In genomic region chr22:19664951-19665783, GRCh38 we compare ENCODE assay signal across 22 cellular contexts. TPM values are rescaled to one million over a fixed set of nuclear protein-coding genes. Genes with fewer than 3 reads are reported as not detected.
"Had no signal": no experiment of that assay in that cellular context is flagged by ENCODE, and none has a peak within 500 bp of the region (broad histone marks: within the 10 kb centered on the region; RNA-seq: fewer than 3 reads in every experiment).

No MANE protein-coding gene starts in this region.

- H3K9me3 Mint-ChIP-seq: activated B cell treated with CpG ODN at 0.5 μM for 24 hours; activated T-cell treated with anti-CD3 and anti-CD28 coated beads, Interleukin-2, amount 50 U/mL, for 4 hours; activated T-helper 2 cell treated with anti-CD3 and anti-CD28 coated beads, Interferon-gamma antibody, Interleukin-2, Interleukin-4, amounts not matched to agents 10 μg/mL and 5 μg/mL and 100 μg/mL, durations not matched to agents 14 hours and 24 hours and 36 hours; dendritic cell treated with granulocyte-macrophage colony-stimulating factor and Interleukin-4, amounts not matched to agents 40 ng/mL and 50 ng/mL, for 4 days; immature natural killer cell; natural killer cell; stimulated activated naive CD8-positive, alpha-beta T cell treated with anti-CD3 and anti-CD28 coated beads, Interleukin-15, amount 100 ng/mL, for 72 hours had no signal

- H3K4me1 Mint-ChIP-seq: activated B cell treated with CpG ODN at 0.5 μM for 24 hours, immature natural killer cell, natural killer cell had no signal

- FAIRE-seq: urothelium cell line had no signal

- H3K4me2 ChIP-seq: hepatocyte had no signal

- H3K27ac Mint-ChIP-seq: activated B cell treated with CpG ODN at 0.5 μM for 24 hours; activated T-helper 2 cell treated with anti-CD3 and anti-CD28 coated beads, Interferon-gamma antibody, Interleukin-2, Interleukin-4, amounts not matched to agents 10 μg/mL and 5 μg/mL and 100 μg/mL, durations not matched to agents 14 hours and 24 hours and 36 hours; dendritic cell treated with granulocyte-macrophage colony-stimulating factor and Interleukin-4, amounts not matched to agents 40 ng/mL and 50 ng/mL, for 4 days; immature natural killer cell; natural killer cell; T-helper 17 cell had no signal

- H3K4me3 ChIP-seq: hepatocyte, left lung, right lobe of liver, skin epidermis had no signal

- H3K79me2 ChIP-seq: hepatocyte had no signal

- DNase-seq: activated B cell treated with CpG ODN at 0.5 μM for 24 hours; activated CD4-positive, alpha-beta T cell treated with anti-CD3 and anti-CD28 coated beads for 4 hours; activated CD4-positive, alpha-beta T cell treated with anti-CD3 and anti-CD28 coated beads, Interleukin-2, amount 50 U/mL, for 48 hours; activated CD8-positive, alpha-beta memory T cell treated with anti-CD3 and anti-CD28 coated beads, Interleukin-2, amount 50 U/mL, for 48 hours; activated naive CD4-positive, alpha-beta T cell treated with Interleukin-2 at 50 U/mL for 16 hours; activated T-cell treated with anti-CD3 and anti-CD28 coated beads, Interleukin-2, amount 50 U/mL, for 4 hours; effector CD8-positive, alpha-beta T cell; foreskin melanocyte; immature natural killer cell; left lung; natural killer cell; nucleus accumbens; right lobe of liver; stimulated activated CD4-positive, alpha-beta T cell treated with anti-CD3 and anti-CD28 coated beads, Interleukin-1b, Interleukin-23, amount 100 ng/mL, for 48 hours; stimulated activated naive CD8-positive, alpha-beta T cell treated with anti-CD3 and anti-CD28 coated beads, Interleukin-15, amount 100 ng/mL, for 72 hours; T-helper 17 cell; tibial artery had no signal

- H3K9me3 ChIP-seq: left lung, right lobe of liver, tibial artery had no signal

- H3K36me3 Mint-ChIP-seq: immature natural killer cell, natural killer cell had no signal

- H3K4me1 ChIP-seq: left lung, right lobe of liver had no signal

- H3K4me3 Mint-ChIP-seq: activated B cell treated with CpG ODN at 0.5 μM for 24 hours; activated T-cell treated with anti-CD3 and anti-CD28 coated beads, Interleukin-2, amount 50 U/mL, for 4 hours; dendritic cell treated with granulocyte-macrophage colony-stimulating factor and Interleukin-4, amounts not matched to agents 40 ng/mL and 50 ng/mL, for 4 days; immature natural killer cell; natural killer cell; stimulated activated naive CD8-positive, alpha-beta T cell treated with anti-CD3 and anti-CD28 coated beads, Interleukin-15, amount 100 ng/mL, for 72 hours; T-helper 17 cell had no signal

- H3K27me3 ChIP-seq: hepatocyte, right lobe of liver, tibial artery had no signal

- ATAC-seq: activated T-cell treated with anti-CD3 and anti-CD28 coated beads, Interleukin-2, amount 50 U/mL, for 4 hours; left lung; natural killer cell; stimulated activated naive CD8-positive, alpha-beta T cell treated with anti-CD3 and anti-CD28 coated beads, Interleukin-15, amount 100 ng/mL, for 72 hours; T-helper 17 cell had no signal

- H2AFZ ChIP-seq: hepatocyte had no signal

- H3K27ac ChIP-seq: hepatocyte, left lung, right lobe of liver, skin epidermis had no signal

- H3K36me3 ChIP-seq: left lung, right lobe of liver, tibial artery had no signal

RNA-seq across cellular contexts. Expression of gene SEPTIN5, which starts 49.1 kb away (rescaled TPM):
- total RNA-seq: activated B cell treated with CpG ODN at 0.5 μM for 24 hours had no signal

RNA-seq across cellular contexts. Expression of gene GP1BB, which starts 58.2 kb away (rescaled TPM):
- total RNA-seq: activated B cell treated with CpG ODN at 0.5 μM for 24 hours; activated T-helper 2 cell treated with anti-CD3 and anti-CD28 coated beads, Interferon-gamma antibody, Interleukin-2, Interleukin-4, amounts not matched to agents 10 μg/mL and 5 μg/mL and 100 μg/mL, durations not matched to agents 14 hours and 24 hours and 36 hours had no signal
